Comparison of ENCODE assay signal across 8 cellular contexts in the genomic region with DNA sequence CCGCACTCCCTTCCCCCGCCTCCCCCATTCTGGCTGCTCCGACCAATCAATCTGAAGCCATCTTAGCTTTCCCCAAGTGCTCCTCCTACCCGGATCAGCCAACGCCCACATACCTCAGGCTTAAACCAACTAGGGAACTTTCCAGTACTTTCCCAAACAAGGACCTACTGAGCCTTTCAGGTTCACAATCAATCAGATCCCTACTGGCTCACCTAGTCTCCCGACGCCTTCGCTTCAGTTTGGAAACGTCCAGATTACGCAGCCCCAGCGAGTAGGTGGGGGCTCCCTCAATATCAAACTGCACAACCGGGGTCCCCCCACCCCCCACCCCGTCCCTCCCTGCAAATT. TPM values are rescaled to one million over a fixed set of nuclear protein-coding genes. Genes with fewer than 3 reads are reported as not detected.
DNase-seq lines count a peak whose midpoint lies in the region; ATAC-seq and TF ChIP-seq lines count a peak whose summit lies in the region.

No MANE protein-coding gene starts in this region.

- H3K27me3 Mint-ChIP-seq in stimulated activated naive CD8-positive, alpha-beta T cell treated with anti-CD3 and anti-CD28 coated beads, Interleukin-15, Interleukin-2, amounts not matched to agents 100 ng/mL and 50 ng/mL, for 24 hours = no peaks in the 10 kb centered on the region

- in situ Hi-C loops in Panc1 (cut with HindIII; ENCODE audit: low pct_unique_long_range_greater_than_20kb, low sequenced_read_pairs) = no loop called here

- no peak for TF ChIP-seq CTCF in Panc1 (IDR thresholded peaks at IDR 0.05)
- TF ChIP-seq CTCF in fibroblast of mammary gland (conservative IDR thresholded peaks at IDR 0.05; ENCODE audit: control insufficient read depth, insufficient read depth, low read depth, low read length) = no peak

- H3K27me3 ChIP-seq in HUES48 (ENCODE audit: control insufficient read depth, insufficient read depth, low read length) (no peaks in the 10 kb centered on the region), Panc1 (ENCODE audit: control insufficient read depth, insufficient read depth, low read length) (no peaks in the 10 kb centered on the region), mucosa of rectum (ENCODE audit: control insufficient read depth in 2 of 2, insufficient read depth in 2 of 2, low read length in 2 of 2) (no peaks in the 10 kb centered on the region), SJCRH30 (no peaks in the 10 kb centered on the region)

- H3K4me1 ChIP-seq in HUES48 (ENCODE audit: control insufficient read depth, insufficient read depth, low read length) (peaks cover 10% of the 10 kb centered on the region; the same call in 1 of the 2 replicates), Panc1 (ENCODE audit: control insufficient read depth, insufficient read depth, low read length) (peaks cover 7% of the 10 kb centered on the region), mucosa of rectum (ENCODE audit: control insufficient read depth in 2 of 2, insufficient read depth in 2 of 2, low read length in 2 of 2) (peaks cover 13 to 23% of the 10 kb centered on the region in 2 donors), SJCRH30 (no peaks in the 10 kb centered on the region)

- H3K9ac ChIP-seq in HUES48 (ENCODE audit: low read depth, low read length) (peak overlapping the region; percentile 46), mucosa of rectum (ENCODE audit: low read depth in 1 of 2, low read length in 2 of 2) (peak overlapping the region; percentile 80 to 83)

- H3K36me3 Mint-ChIP-seq in stimulated activated naive CD8-positive, alpha-beta T cell treated with anti-CD3 and anti-CD28 coated beads, Interleukin-15, Interleukin-2, amounts not matched to agents 100 ng/mL and 50 ng/mL, for 24 hours (ENCODE audit: low read depth) = no peaks in the 10 kb centered on the region

- DNase-seq in DMS53 (lab: John Stamatoyannopoulos, UW) = peak; percentile 97
- DNase-seq in Panc1 (ENCODE audit: low read depth, low spot score) = peak; percentile 92
- DNase-seq in activated effector memory CD4-positive, alpha-beta T cell treated with Interleukin-2 at 50 U/mL for 16 hours = peak; percentile 52
- peak; percentile 98 for DNase-seq in fibroblast of mammary gland (ENCODE audit: low read depth)
- no peak for DNase-seq in SJCRH30

- H3K36me3 ChIP-seq in HUES48 (ENCODE audit: control insufficient read depth, insufficient read depth, low read length) (no peaks in the 10 kb centered on the region), Panc1 (ENCODE audit: control insufficient read depth, insufficient read depth, low read length) (no peaks in the 10 kb centered on the region), mucosa of rectum (ENCODE audit: control insufficient read depth in 2 of 2, insufficient read depth in 2 of 2, low read length in 2 of 2) (peaks cover 0 to 2% of the 10 kb centered on the region in 2 donors), SJCRH30 (no peaks in the 10 kb centered on the region)

- peak overlapping the region; percentile 65 for H3K4me3 ChIP-seq in HUES48 (ENCODE audit: low read depth, low read length)
- peak overlapping the region; percentile 56 to 70 for H3K4me3 ChIP-seq in Panc1 (ENCODE audit: low read depth in 2 of 2, low read length in 2 of 2)
- peak overlapping the region; percentile 75 for H3K4me3 ChIP-seq in fibroblast of mammary gland (ENCODE audit: control insufficient read depth, low read depth, low read length)
- peak overlapping the region; percentile 76 to 84 for H3K4me3 ChIP-seq in mucosa of rectum (ENCODE audit: low read length in 2 of 2)
- H3K4me3 ChIP-seq in SJCRH30 = no peak overlapping the region

- CTCF ChIA-PET in Panc1 (lab: Charles Lee) = interaction anchor here (0.8 kb wide), 1 partner anchor 8 kb away, joined by 3 read pairs; the partner anchor contains the start of gene LSM2

- POLR2A ChIA-PET in Panc1 (lab: Charles Lee) = interaction anchor here (0.5 to 1.2 kb wide), 10 partner anchors 8 to 145 kb away, joined by 3 to 13 read pairs (median 4); partner anchors contain the start of genes CLIC1, DDAH2, HSPA1B and LSM2

- H3K9me3 ChIP-seq in HUES48 (ENCODE audit: control insufficient read depth, insufficient read depth, low read length) (no peaks in the 10 kb centered on the region), Panc1 (ENCODE audit: control insufficient read depth, insufficient read depth, low read depth, low read length) (no peaks in the 10 kb centered on the region), mucosa of rectum (ENCODE audit: control insufficient read depth in 2 of 2, low read length in 2 of 2) (no peaks in the 10 kb centered on the region), SJCRH30 (replicated peaks) (no peaks in the 10 kb centered on the region)

- H3K9me3 Mint-ChIP-seq in stimulated activated naive CD8-positive, alpha-beta T cell treated with anti-CD3 and anti-CD28 coated beads, Interleukin-15, Interleukin-2, amounts not matched to agents 100 ng/mL and 50 ng/mL, for 24 hours = no peaks in the 10 kb centered on the region

- H3K27ac ChIP-seq in HUES48 (ENCODE audit: low read depth, low read length) (peak overlapping the region; percentile 100), Panc1 (ENCODE audit: low read length) (peak overlapping the region; percentile 82), mucosa of rectum (ENCODE audit: low read depth in 2 of 2, low read length in 2 of 2) (peak overlapping the region; percentile 97 to 99), SJCRH30 (no peak overlapping the region)

- peaks cover 53% of the 10 kb centered on the region for H3K4me1 Mint-ChIP-seq in stimulated activated naive CD8-positive, alpha-beta T cell treated with anti-CD3 and anti-CD28 coated beads, Interleukin-15, Interleukin-2, amounts not matched to agents 100 ng/mL and 50 ng/mL, for 24 hours (ENCODE audit: low read depth)

- ATAC-seq in Panc1 = peak; percentile 81

- BruUV-seq in Panc1 (replicated peaks; lab: Mats Ljungman, UMichigan) = no TSS peak

- peak overlapping the region; percentile 83 for H3K4me3 Mint-ChIP-seq in stimulated activated naive CD8-positive, alpha-beta T cell treated with anti-CD3 and anti-CD28 coated beads, Interleukin-15, Interleukin-2, amounts not matched to agents 100 ng/mL and 50 ng/mL, for 24 hours

- H3K27ac Mint-ChIP-seq in stimulated activated naive CD8-positive, alpha-beta T cell treated with anti-CD3 and anti-CD28 coated beads, Interleukin-15, Interleukin-2, amounts not matched to agents 100 ng/mL and 50 ng/mL, for 24 hours = peak overlapping the region; percentile 92

- intact Hi-C loops in Panc1 (cut with micrococcal nuclease; ENCODE audit: unreplicated experiment) = no loop called here

RNA-seq across cellular contexts. Expression of gene HSPA1L, which starts 0.4 kb away (rescaled TPM):
- total RNA-seq in Panc1 (2021; ENCODE audit: unreplicated experiment) = 2.8 TPM
- 3.8 TPM for polyA plus RNA-seq in Panc1 (2012; ENCODE audit: insufficient read length)
- 0.10 and 0.14 TPM in 2 replicates for total RNA-seq in SJCRH30 (2014; rRNA removed; shearing (Covaris generic))

RNA-seq across cellular contexts. Expression of gene HSPA1A, which starts 0.7 kb away (rescaled TPM):
- total RNA-seq in Panc1 (2021; ENCODE audit: unreplicated experiment) = 169 TPM
- polyA plus RNA-seq in Panc1 (2012; ENCODE audit: insufficient read length) = 344 TPM
- total RNA-seq in SJCRH30 (2014; rRNA removed; shearing (Covaris generic)) = 0.56 TPM in 1 of 2 replicates, not detected in the other

RNA-seq across cellular contexts. Expression of gene LSM2, which starts 7.9 kb away (rescaled TPM):
- 89.7 TPM for total RNA-seq in Panc1 (2021; ENCODE audit: unreplicated experiment)
- 91.3 TPM for polyA plus RNA-seq in Panc1 (2012; ENCODE audit: insufficient read length)
- total RNA-seq in SJCRH30 (2014; rRNA removed; shearing (Covaris generic)) = 90.1 and 106 TPM in 2 replicates

RNA-seq across cellular contexts. Expression of gene HSPA1B, which starts 12.9 kb away (rescaled TPM):
- 147 TPM for total RNA-seq in Panc1 (2021; ENCODE audit: unreplicated experiment)
- 235 TPM for polyA plus RNA-seq in Panc1 (2012; ENCODE audit: insufficient read length)
- total RNA-seq in SJCRH30 (2014; rRNA removed; shearing (Covaris generic)) = 106 and 118 TPM in 2 replicates

RNA-seq across cellular contexts. Expression of gene VARS1, which starts 19.1 kb away (rescaled TPM):
- total RNA-seq in Panc1 (2021; ENCODE audit: unreplicated experiment) = 229 TPM
- 274 TPM for polyA plus RNA-seq in Panc1 (2012; ENCODE audit: insufficient read length)
- total RNA-seq in SJCRH30 (2014; rRNA removed; shearing (Covaris generic)) = 42.5 and 45.8 TPM in 2 replicates

Comparison
In these comparisons a context has a peak if more than half of its experiments do, and no peak if none do; other contexts are left out.
1. DNase-seq: peak in DMS53 (single experiment), Panc1 (single experiment), activated effector memory CD4-positive, alpha-beta T cell treated with Interleukin-2 at 50 U/mL for 16 hours (single experiment) and fibroblast of mammary gland (single experiment); none in SJCRH30 (0 of 2).
2. RNA of gene HSPA1A, which starts 0.7 kb away (total RNA-seq): 169 TPM in Panc1 (single experiment); 0.56 TPM in SJCRH30; every median in the first group is over 100 times any median in the second.